In genomic region chr2:159285433-159285832, GRCh38 we compare ENCODE assay signal across 8 cellular contexts. TPM values are rescaled to one million over a fixed set of nuclear protein-coding genes. Genes with fewer than 3 reads are reported as not detected.
DNase-seq lines count a peak whose midpoint lies in the region; ATAC-seq, FAIRE-seq and TF ChIP-seq lines count a peak whose summit lies in the region.

No MANE protein-coding gene starts in this region.

- H4K5ac ChIP-seq in H1 (ENCODE audit: insufficient read length, low read depth, low read length): no peak overlapping the region

- peak overlapping the region; percentile 71 to 92 (median 84) for H3K4me3 Mint-ChIP-seq in CD4-positive, CD25-positive, alpha-beta regulatory T cell

- peak overlapping the region in 1 of 3 donors; percentile 15 for H3K27ac Mint-ChIP-seq in CD4-positive, CD25-positive, alpha-beta regulatory T cell

- TF ChIP-seq EP300 in H1 (IDR thresholded peaks at IDR 0.05; ENCODE audit: borderline replicate concordance in 1 of 2, low read depth in 2 of 2, low read length in 2 of 2): no peak

- H3K56ac ChIP-seq in H1 (replicated peaks; ENCODE audit: insufficient read length, low read depth, low read length): no peak overlapping the region

- H3K27ac ChIP-seq in CD4-positive, CD25-positive, alpha-beta regulatory T cell (ENCODE audit: insufficient read depth, low read length, poor library complexity, severe bottlenecking): no peak overlapping the region
- H3K27ac ChIP-seq in OCI-LY1 (ENCODE audit: low read depth, low read length, poor library complexity, severe bottlenecking) (peak overlapping the region; percentile 70), H1 (ENCODE audit: low read depth, low read length) (no peak overlapping the region), osteoblast (ENCODE audit: low read depth, low read length) (peak overlapping the region; percentile 70)

- H2BK15ac ChIP-seq in H1 (ENCODE audit: low read length): no peak overlapping the region

- no peak for TF ChIP-seq RAD21 in H1 (IDR thresholded peaks at IDR 0.05 in 1 of 2, conservative IDR thresholded peaks at IDR 0.05 in 1 of 2; ENCODE audit: low read depth in 2 of 2, low read length in 2 of 2)

- H3K27me3 ChIP-seq in CD4-positive, CD25-positive, alpha-beta regulatory T cell (ENCODE audit: control insufficient read depth, insufficient read depth, low read length): no peaks in the 10 kb centered on the region
- H3K27me3 ChIP-seq in OCI-LY1 (ENCODE audit: insufficient read depth, low read length) (no peaks in the 10 kb centered on the region), H1 (replicated peaks in 1 of 4; ENCODE audit: control insufficient read depth in 3 of 4, extremely low read depth in 1 of 4, insufficient read depth in 3 of 4, low read length in 3 of 4) (no peaks in the 10 kb centered on the region; a peak in 1 of 7 replicates), osteoblast (ENCODE audit: insufficient read depth, low read length) (no peaks in the 10 kb centered on the region)

- peaks cover 0 to 2% (median 0%) of the 10 kb centered on the region in 7 donors for H3K9me3 Mint-ChIP-seq in CD4-positive, CD25-positive, alpha-beta regulatory T cell

- H4K8ac ChIP-seq in H1 (ENCODE audit: extremely low read depth, insufficient read depth, low read length): no peak overlapping the region

- H2BK20ac ChIP-seq in H1 (ENCODE audit: low read length): no peak overlapping the region

- no peak overlapping the region for H3K14ac ChIP-seq in H1 (ENCODE audit: insufficient read length)

- no peak overlapping the region for H2BK120ac ChIP-seq in H1 (replicated peaks; ENCODE audit: low read depth, low read length)

- no peaks in the 10 kb centered on the region for H3K9me3 ChIP-seq in CD4-positive, CD25-positive, alpha-beta regulatory T cell (ENCODE audit: control insufficient read depth in 2 of 2, low read length in 2 of 2)
- H3K9me3 ChIP-seq in OCI-LY1 (ENCODE audit: low read length): no peaks in the 10 kb centered on the region
- no peaks in the 10 kb centered on the region for H3K9me3 ChIP-seq in H1 (ENCODE audit: insufficient read depth in 2 of 2, low read depth in 1 of 2, low read length in 1 of 2)
- H3K9me3 ChIP-seq in osteoblast (ENCODE audit: low read depth, low read length): no peaks in the 10 kb centered on the region

- peaks cover 7% of the 10 kb centered on the region for H3K36me3 Mint-ChIP-seq in CD4-positive, CD25-positive, alpha-beta regulatory T cell

- no peak for DNase-seq in CD4-positive, CD25-positive, alpha-beta regulatory T cell
- DNase-seq in H1 (ENCODE audit: low read depth in 1 of 2, low spot score in 2 of 2) (no peak), osteoblast (ENCODE audit: insufficient read length, low spot score, missing footprints) (peak; percentile 13), NCI-H226 (no peak)

- H3K4me2 ChIP-seq in OCI-LY1 (ENCODE audit: low read length) (peak overlapping the region; percentile 85), H1 (ENCODE audit: insufficient read depth in 1 of 2, low read depth in 2 of 2, low read length in 2 of 2) (peak overlapping the region; percentile 92 to 97), osteoblast (ENCODE audit: insufficient read depth, low read length) (peak overlapping the region; percentile 98)

- ATAC-seq in CD4-positive, CD25-positive, alpha-beta regulatory T cell (ENCODE audit: low read depth in 2 of 2): no peak
- ATAC-seq in HG02642 (IDR thresholded peaks at IDR 0.05; ENCODE audit: poor library complexity, unreplicated experiment) (no peak), GM18868 (IDR thresholded peaks at IDR 0.05; ENCODE audit: unreplicated experiment) (no peak), GM18505 (IDR thresholded peaks at IDR 0.05; ENCODE audit: unreplicated experiment) (no peak)

- H3K4me1 Mint-ChIP-seq in CD4-positive, CD25-positive, alpha-beta regulatory T cell: peaks cover 10 to 21% (median 19%) of the 10 kb centered on the region in 4 donors

- H4K20me1 ChIP-seq in OCI-LY1 (ENCODE audit: insufficient read depth, low read length): no peaks in the 10 kb centered on the region
- no peaks in the 10 kb centered on the region for H4K20me1 ChIP-seq in H1 (replicated peaks in 1 of 2; ENCODE audit: control insufficient read depth in 1 of 2, insufficient read depth in 2 of 2, low read length in 2 of 2)
- H4K20me1 ChIP-seq in osteoblast (ENCODE audit: insufficient read depth, low read length): no peaks in the 10 kb centered on the region

- H3K4me1 ChIP-seq in CD4-positive, CD25-positive, alpha-beta regulatory T cell (ENCODE audit: control insufficient read depth, insufficient read depth, low read length, poor library complexity, severe bottlenecking): peaks cover 8% of the 10 kb centered on the region
- H3K4me1 ChIP-seq in OCI-LY1 (ENCODE audit: insufficient read depth, low read length, severe bottlenecking) (peaks cover 41% of the 10 kb centered on the region), H1 (replicated peaks in 1 of 4; ENCODE audit: control insufficient read depth in 3 of 4, insufficient read depth in 4 of 4, low read length in 3 of 4) (no peaks in the 10 kb centered on the region), osteoblast (ENCODE audit: insufficient read depth, low read length) (peaks cover 13% of the 10 kb centered on the region)

- H3K27me3 Mint-ChIP-seq in CD4-positive, CD25-positive, alpha-beta regulatory T cell: peaks cover 12% of the 10 kb centered on the region

- TF ChIP-seq POLR2A in H1 (IDR thresholded peaks at IDR 0.05; ENCODE audit: control extremely low read depth in 1 of 2, low read depth in 2 of 2, low read length in 2 of 2): no peak
- TF ChIP-seq POLR2A in GM18505 (IDR thresholded peaks at IDR 0.05; ENCODE audit: borderline replicate concordance, extremely low read depth, insufficient read depth, insufficient read length): no peak

- peaks cover 20% of the 10 kb centered on the region; the same call in 1 of the 2 replicates for H3K79me2 ChIP-seq in OCI-LY1 (ENCODE audit: insufficient read depth, low read length)
- H3K79me2 ChIP-seq in H1 (ENCODE audit: control insufficient read depth in 1 of 2, insufficient read depth in 2 of 2, low read length in 2 of 2): peaks cover 0 to 7% of the 10 kb centered on the region in 2 experiments; a peak in 2 of 4 replicates
- H3K79me2 ChIP-seq in osteoblast (ENCODE audit: insufficient read depth, low read length): peaks cover 35% of the 10 kb centered on the region

- H3K79me1 ChIP-seq in H1 (ENCODE audit: low read depth, low read length): no peaks in the 10 kb centered on the region; the same call in 1 of the 2 replicates

- POLR2A ChIA-PET in H1 (lab: Charles Lee; ENCODE audit: partially characterized antibody): interaction anchor here (0.9 to 2.2 kb wide), 2 partner anchors 11 to 16 kb away, joined by 3 to 7 read pairs; no protein-coding TSS in a partner anchor

- H2AK5ac ChIP-seq in H1 (ENCODE audit: low read depth, low read length): no peak overlapping the region

- H4K91ac ChIP-seq in H1 (replicated peaks; ENCODE audit: insufficient read length, low read length): no peak overlapping the region

- WGBS in H1 (ENCODE audit: extremely low coverage in 1 of 2, insufficient coverage in 1 of 2, insufficient read length in 1 of 2, insufficient replicate concordance in 2 of 2, low coverage in 1 of 2, low lambda C conversion rate in 2 of 2, missing lambda C conversion rate in 1 of 2), 2 experiments: 88% methylated on average over 11 of the region's 11 CpGs; no CpG with 5 or more reads in 1 of the 2 experiments

- peaks cover 10% of the 10 kb centered on the region; the same call in 1 of the 2 replicates for H3K23me2 ChIP-seq in H1 (ENCODE audit: low read depth, low read length)

- H3K9ac ChIP-seq in OCI-LY1 (ENCODE audit: low read length) (peak overlapping the region; percentile 88), H1 (replicated peaks in 1 of 4; ENCODE audit: extremely low read depth in 1 of 4, low read depth in 3 of 4, low read length in 3 of 4) (no peak overlapping the region)

- no peak overlapping the region for H3K4ac ChIP-seq in H1 (replicated peaks; ENCODE audit: insufficient read length, low read depth, low read length)

- no peaks in the 10 kb centered on the region for H3K36me3 ChIP-seq in CD4-positive, CD25-positive, alpha-beta regulatory T cell (ENCODE audit: control insufficient read depth, insufficient read depth, low read length)
- H3K36me3 ChIP-seq in OCI-LY1 (ENCODE audit: insufficient read depth, low read length) (peaks cover 23% of the 10 kb centered on the region), H1 (ENCODE audit: control insufficient read depth in 2 of 4, insufficient read depth in 4 of 4, low read length in 3 of 4) (no peaks in the 10 kb centered on the region), osteoblast (ENCODE audit: insufficient read depth, low read length) (no peaks in the 10 kb centered on the region)

- H3K9me2 ChIP-seq in OCI-LY1 (ENCODE audit: low read depth, low read length): no peaks in the 10 kb centered on the region

- H3K4me3 ChIP-seq in CD4-positive, CD25-positive, alpha-beta regulatory T cell (ENCODE audit: low read depth, low read length): no peak overlapping the region
- peak overlapping the region; percentile 97 for H3K4me3 ChIP-seq in OCI-LY1 (ENCODE audit: low read depth, low read length, poor library complexity, severe bottlenecking)
- H3K4me3 ChIP-seq in H1 (ENCODE audit: extremely low read depth in 1 of 4, insufficient read depth in 2 of 4, low read depth in 3 of 4, low read length in 4 of 4): peak overlapping the region; percentile 52 to 83 (median 68); a peak in 7 of 8 replicates
- H3K4me3 ChIP-seq in osteoblast (ENCODE audit: insufficient read depth, low read length): peak overlapping the region; percentile 96

- TF ChIP-seq CTCF in OCI-LY1 (IDR thresholded peaks at IDR 0.05; ENCODE audit: low read length) (no peak), H1 (IDR thresholded peaks at IDR 0.05; ENCODE audit: control extremely low read depth in 1 of 3, insufficient read depth in 1 of 3, low read depth in 1 of 3, low read length in 3 of 3) (no peak), osteoblast (IDR thresholded peaks at IDR 0.05; ENCODE audit: extremely low read depth, low read depth, low read length) (no peak)

- H2AFZ ChIP-seq in OCI-LY1 (ENCODE audit: low read length) (no peak overlapping the region), H1 (ENCODE audit: low read length) (no peak overlapping the region), osteoblast (ENCODE audit: low read length) (peak overlapping the region; percentile 96)

- H3F3A ChIP-seq in OCI-LY1 (ENCODE audit: insufficient read depth, low read length): peaks cover 7% of the 10 kb centered on the region; the same call in 1 of the 2 replicates

- no peak overlapping the region for H3K23ac ChIP-seq in H1 (ENCODE audit: insufficient read length)

- no peak for FAIRE-seq in H1 (lab: Jason Lieb, UNC)

- H3K18ac ChIP-seq in H1 (ENCODE audit: extremely low read depth, low read length): no peak overlapping the region; the same call in 1 of the 2 replicates

- CTCF ChIA-PET in H1 (lab: Charles Lee; ENCODE audit: partially characterized antibody): interaction anchor here (0.6 kb wide), 1 partner anchor 635 kb away, joined by 4 read pairs; no protein-coding TSS in a partner anchor

- no peak overlapping the region for H2BK12ac ChIP-seq in H1 (ENCODE audit: low read depth, low read length)

- no peak overlapping the region for H2BK5ac ChIP-seq in H1 (ENCODE audit: low read depth, low read length)

RNA-seq across cellular contexts. Expression of gene WDSUB1, which starts 1.1 kb away (rescaled TPM):
- 2.1 TPM for total RNA-seq in CD4-positive, CD25-positive, alpha-beta regulatory T cell
- polyA plus RNA-seq in CD4-positive, CD25-positive, alpha-beta regulatory T cell: 1 to 10 TPM; 2.9 to 5.6 (median 4.3) TPM
- 5.5 and 8.0 TPM in 2 replicates for total RNA-seq in H1 (2021; fragmentation: NEBNext Ultra II Directional; extraction: Animal tissue kit (Norgen Biotek cat#: 25700))
- polyA plus RNA-seq in H1 (2011; rRNA removed): 4.4 and 5.5 TPM in 2 replicates
- 5.9 TPM for polyA plus RNA-seq in H1 (2011; cell fraction: cytosol; rRNA removed)
- polyA plus RNA-seq in H1 (2011; cell fraction: nucleus; rRNA removed): 5.4 TPM
- polyA plus RNA-seq in H1 (2012, experiment 1 of 2): 6.0 to 6.2 TPM (median 6.1 TPM) in 4 replicates
- 1.1 TPM for polyA plus RNA-seq in H1 (2012, experiment 2 of 2)
- 4.5 TPM for polyA plus RNA-seq in H1 (2013, experiment 1 of 2)
- polyA plus RNA-seq in H1 (2013, experiment 2 of 2): 4.3 TPM
- polyA minus RNA-seq in H1 (2011; rRNA and poly(A)+ RNA removed): 12.3 and 13.2 TPM in 2 replicates
- polyA minus RNA-seq in H1 (2011; cell fraction: cytosol; rRNA and poly(A)+ RNA removed): 3.3 TPM
- polyA minus RNA-seq in H1 (2011; cell fraction: nucleus; rRNA and poly(A)+ RNA removed): 16.4 TPM
- 12.7 and 13.8 TPM in 2 replicates for total RNA-seq in osteoblast

Comparison
In these comparisons a context has a peak if more than half of its experiments do, and no peak if none do; other contexts are left out.
1. H3K27ac ChIP-seq: peak in OCI-LY1 (single experiment) and osteoblast (single experiment); none in CD4-positive, CD25-positive, alpha-beta regulatory T cell (single experiment) and H1 (single experiment).
2. Peak in every context shown above with its lines, with median percentiles within 50 percentile points of each other: H3K4me2 ChIP-seq.